11 cellular contexts compared by ENCODE assay signal in the genomic region with DNA sequence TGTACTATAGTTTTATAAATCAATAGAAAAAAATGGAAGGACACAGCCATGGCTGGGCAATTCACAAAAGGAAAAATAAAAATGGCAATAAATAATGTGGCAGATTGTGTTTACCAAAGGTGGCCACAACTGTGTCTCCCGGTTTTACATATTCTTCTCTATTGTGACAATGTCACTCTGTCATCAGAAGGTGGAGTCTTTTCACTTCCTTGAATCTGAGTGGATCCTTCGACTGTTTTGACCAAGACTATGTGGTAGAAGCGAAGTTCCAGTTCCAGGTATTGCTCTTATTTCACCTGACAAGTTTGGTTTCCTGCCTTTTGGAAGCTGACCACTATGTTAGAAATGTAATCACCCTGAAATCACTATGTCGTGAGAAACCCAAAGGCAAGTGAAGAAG.
"Had no signal": no experiment of that assay in that cellular context is flagged by ENCODE, and none has a peak within 500 bp of the region (broad histone marks: within the 10 kb centered on the region; RNA-seq: fewer than 3 reads in every experiment).

No MANE protein-coding gene starts in this region.

- H3K9ac ChIP-seq: parathyroid adenoma had no signal

- H3K9me3 ChIP-seq: left ventricle myocardium inferior, neutrophil had no signal

- H3K27ac ChIP-seq: left ventricle myocardium inferior, neutrophil, parathyroid adenoma had no signal

- H2AFZ ChIP-seq: parathyroid adenoma had no signal

- H3K36me3 ChIP-seq: neutrophil had no signal

- H3K79me2 ChIP-seq: parathyroid adenoma had no signal

- H3K4me3 ChIP-seq: left ventricle myocardium inferior had no signal

- DNase-seq: activated CD4-positive, alpha-beta T cell treated with anti-CD3 and anti-CD28 coated beads, Interleukin-2, amount 10 ng/mL, durations not matched to agents 7 days and 5 days; activated CD8-positive, alpha-beta memory T cell treated with anti-CD3 and anti-CD28 coated beads, Interleukin-2, amount 50 U/mL, for 48 hours; activated gamma-delta T cell; activated T-cell treated with anti-CD3 and anti-CD28 coated beads, Interleukin-2, amount 50 U/mL, for 72 hours; left ventricle myocardium inferior; natural killer cell; stimulated activated CD4-positive, alpha-beta T cell treated with anti-CD3 and anti-CD28 coated beads, Interleukin-12 subunit alpha, Interleukin-12 subunit beta, amount 100 ng/mL, for 4 hours; stimulated activated CD4-positive, alpha-beta T cell treated with anti-CD3 and anti-CD28 coated beads, Interleukin-2, amount 100 ng/mL, for 24 hours had no signal

- ATAC-seq: activated naive CD4-positive, alpha-beta T cell treated with anti-CD3 and anti-CD28 coated beads, Interleukin-2, amount 50 U/mL, for 72 hours; activated T-cell treated with anti-CD3 and anti-CD28 coated beads, Interleukin-2, amount 50 U/mL, for 72 hours; natural killer cell had no signal

- H3K4me1 ChIP-seq: parathyroid adenoma had no signal
